Comparison of ENCODE assay signal across 1 cellular context in the genomic region with DNA sequence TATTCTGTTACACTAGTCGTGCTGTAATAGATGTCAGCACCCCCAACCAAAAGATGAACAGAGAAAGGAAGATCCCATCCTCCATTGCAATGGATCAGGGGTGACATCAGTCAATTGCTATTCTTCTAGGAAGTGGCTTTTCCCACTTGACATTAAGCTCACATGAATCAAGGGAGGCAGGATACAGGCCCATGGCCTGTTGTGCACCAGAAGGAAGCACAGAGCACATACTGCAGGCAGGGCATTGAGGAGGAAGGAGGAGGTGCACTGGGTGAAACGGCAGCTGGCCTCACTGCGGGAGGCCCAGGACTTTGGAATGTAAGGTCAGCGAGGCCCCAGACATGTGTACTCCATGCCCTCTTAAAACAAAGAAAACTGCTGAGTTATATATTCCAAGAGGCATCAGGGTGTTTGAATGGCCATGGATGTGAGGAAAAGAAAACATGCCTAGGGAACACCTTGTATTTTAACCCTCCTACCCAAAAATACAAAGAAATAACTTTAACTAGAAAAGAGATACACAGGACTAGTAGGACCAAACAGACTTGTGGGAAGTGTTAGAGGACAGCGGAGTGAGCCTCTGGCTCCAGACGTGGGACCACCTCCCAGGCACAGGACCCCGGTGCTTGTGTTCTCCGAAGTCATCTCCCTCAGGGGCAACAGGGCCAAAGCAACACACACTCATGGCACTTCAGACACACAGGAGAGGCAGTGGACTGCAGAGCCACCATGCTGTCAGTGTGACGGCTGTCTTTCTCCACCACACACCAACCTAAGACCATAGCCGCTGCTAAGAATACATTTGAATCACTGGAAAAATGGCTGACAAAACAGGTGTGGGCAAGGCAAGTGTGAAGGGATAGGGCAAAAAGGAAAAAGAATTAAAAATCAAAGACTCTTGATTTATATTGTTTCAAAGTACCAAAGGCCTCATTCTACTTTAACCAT.
A peak's percentile ranks its signal among the peaks of the same experiment; 100 is the strongest.
TF ChIP-seq lines count a peak whose summit lies in the region.

No MANE protein-coding gene starts in this region.

TF ChIP-seq in HepG2, 621 proteins besides CTCF, POLR2A, EP300 and RAD21 (continued from another document and continues in another):
- TF ChIP-seq ZNF883 (CRISPR knock-in tag; IDR thresholded peaks at IDR 0.05; ENCODE audit: not compliant biosample characterization): no peak
- TF ChIP-seq, protein P1, sequence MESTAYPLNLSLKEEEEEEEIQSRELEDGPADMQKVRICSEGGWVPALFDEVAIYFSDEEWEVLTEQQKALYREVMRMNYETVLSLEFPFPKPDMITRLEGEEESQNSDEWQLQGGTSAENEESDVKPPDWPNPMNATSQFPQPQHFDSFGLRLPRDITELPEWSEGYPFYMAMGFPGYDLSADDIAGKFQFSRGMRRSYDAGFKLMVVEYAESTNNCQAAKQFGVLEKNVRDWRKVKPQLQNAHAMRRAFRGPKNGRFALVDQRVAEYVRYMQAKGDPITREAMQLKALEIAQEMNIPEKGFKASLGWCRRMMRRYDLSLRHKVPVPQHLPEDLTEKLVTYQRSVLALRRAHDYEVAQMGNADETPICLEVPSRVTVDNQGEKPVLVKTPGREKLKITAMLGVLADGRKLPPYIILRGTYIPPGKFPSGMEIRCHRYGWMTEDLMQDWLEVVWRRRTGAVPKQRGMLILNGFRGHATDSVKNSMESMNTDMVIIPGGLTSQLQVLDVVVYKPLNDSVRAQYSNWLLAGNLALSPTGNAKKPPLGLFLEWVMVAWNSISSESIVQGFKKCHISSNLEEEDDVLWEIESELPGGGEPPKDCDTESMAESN (CRISPR knock-in tag; conservative IDR thresholded peaks at IDR 0.05): 0 out of 2 replicates have a peak, but pooled peaks have one; percentile 52
- TF ChIP-seq, protein P2, sequence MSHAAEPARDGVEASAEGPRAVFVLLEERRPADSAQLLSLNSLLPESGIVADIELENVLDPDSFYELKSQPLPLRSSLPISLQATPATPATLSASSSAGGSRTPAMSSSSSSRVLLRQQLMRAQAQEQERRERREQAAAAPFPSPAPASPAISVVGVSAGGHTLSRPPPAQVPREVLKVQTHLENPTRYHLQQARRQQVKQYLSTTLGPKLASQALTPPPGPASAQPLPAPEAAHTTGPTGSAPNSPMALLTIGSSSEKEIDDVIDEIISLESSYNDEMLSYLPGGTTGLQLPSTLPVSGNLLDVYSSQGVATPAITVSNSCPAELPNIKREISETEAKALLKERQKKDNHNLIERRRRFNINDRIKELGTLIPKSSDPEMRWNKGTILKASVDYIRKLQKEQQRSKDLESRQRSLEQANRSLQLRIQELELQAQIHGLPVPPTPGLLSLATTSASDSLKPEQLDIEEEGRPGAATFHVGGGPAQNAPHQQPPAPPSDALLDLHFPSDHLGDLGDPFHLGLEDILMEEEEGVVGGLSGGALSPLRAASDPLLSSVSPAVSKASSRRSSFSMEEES (CRISPR knock-in tag; IDR thresholded peaks at IDR 0.05): 0 out of 2 replicates have a peak, but pooled peaks have one; percentile 37
- TF ChIP-seq ZBTB42 (CRISPR knock-in tag; IDR thresholded peaks at IDR 0.05): no peak
- no peak for TF ChIP-seq SCMH1 (CRISPR knock-in tag; IDR thresholded peaks at IDR 0.05; ENCODE audit: borderline replicate concordance)
- TF ChIP-seq FOXM1 (CRISPR knock-in tag; IDR thresholded peaks at IDR 0.05): no peak
- no peak for TF ChIP-seq ATAD3A (CRISPR knock-in tag; IDR thresholded peaks at IDR 0.05)
- TF ChIP-seq, protein P3, sequence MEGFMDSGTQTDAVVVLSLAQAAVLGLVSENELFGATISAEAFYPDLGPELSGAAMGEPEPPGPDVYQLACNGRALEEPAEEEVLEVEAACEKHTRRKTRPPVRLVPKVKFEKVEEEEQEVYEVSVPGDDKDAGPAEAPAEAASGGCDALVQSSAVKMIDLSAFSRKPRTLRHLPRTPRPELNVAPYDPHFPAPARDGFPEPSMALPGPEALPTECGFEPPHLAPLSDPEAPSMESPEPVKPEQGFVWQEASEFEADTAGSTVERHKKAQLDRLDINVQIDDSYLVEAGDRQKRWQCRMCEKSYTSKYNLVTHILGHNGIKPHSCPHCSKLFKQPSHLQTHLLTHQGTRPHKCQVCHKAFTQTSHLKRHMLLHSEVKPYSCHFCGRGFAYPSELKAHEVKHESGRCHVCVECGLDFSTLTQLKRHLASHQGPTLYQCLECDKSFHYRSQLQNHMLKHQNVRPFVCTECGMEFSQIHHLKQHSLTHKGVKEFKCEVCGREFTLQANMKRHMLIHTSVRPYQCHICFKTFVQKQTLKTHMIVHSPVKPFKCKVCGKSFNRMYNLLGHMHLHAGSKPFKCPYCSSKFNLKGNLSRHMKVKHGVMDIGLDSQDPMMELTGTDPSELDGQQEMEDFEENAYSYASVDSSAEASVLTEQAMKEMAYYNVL (CRISPR knock-in tag; IDR thresholded peaks at IDR 0.05; ENCODE audit: borderline replicate concordance): no peak
- no peak for TF ChIP-seq NFYB (CRISPR knock-in tag; IDR thresholded peaks at IDR 0.05)
- peak; percentile 70 for TF ChIP-seq ARNTL (CRISPR knock-in tag; IDR thresholded peaks at IDR 0.05)
- no peak for TF ChIP-seq SMAD3 (CRISPR knock-in tag; IDR thresholded peaks at IDR 0.05)
- peak; percentile 97 for TF ChIP-seq PPARG (CRISPR knock-in tag; conservative IDR thresholded peaks at IDR 0.05)
- peak; percentile 80; the same call in 1 of the 2 replicates for TF ChIP-seq ZNF670 (CRISPR knock-in tag; IDR thresholded peaks at IDR 0.05; ENCODE audit: borderline replicate concordance)
- peak; percentile 67; the same call in 1 of the 2 replicates for TF ChIP-seq ZNF605 (CRISPR knock-in tag; IDR thresholded peaks at IDR 0.05)
- TF ChIP-seq ZNF441 (CRISPR knock-in tag; IDR thresholded peaks at IDR 0.05; ENCODE audit: borderline replicate concordance): no peak
- TF ChIP-seq SOX5 (CRISPR knock-in tag; IDR thresholded peaks at IDR 0.05; ENCODE audit: borderline replicate concordance): peak; percentile 88
- TF ChIP-seq, protein P4, sequence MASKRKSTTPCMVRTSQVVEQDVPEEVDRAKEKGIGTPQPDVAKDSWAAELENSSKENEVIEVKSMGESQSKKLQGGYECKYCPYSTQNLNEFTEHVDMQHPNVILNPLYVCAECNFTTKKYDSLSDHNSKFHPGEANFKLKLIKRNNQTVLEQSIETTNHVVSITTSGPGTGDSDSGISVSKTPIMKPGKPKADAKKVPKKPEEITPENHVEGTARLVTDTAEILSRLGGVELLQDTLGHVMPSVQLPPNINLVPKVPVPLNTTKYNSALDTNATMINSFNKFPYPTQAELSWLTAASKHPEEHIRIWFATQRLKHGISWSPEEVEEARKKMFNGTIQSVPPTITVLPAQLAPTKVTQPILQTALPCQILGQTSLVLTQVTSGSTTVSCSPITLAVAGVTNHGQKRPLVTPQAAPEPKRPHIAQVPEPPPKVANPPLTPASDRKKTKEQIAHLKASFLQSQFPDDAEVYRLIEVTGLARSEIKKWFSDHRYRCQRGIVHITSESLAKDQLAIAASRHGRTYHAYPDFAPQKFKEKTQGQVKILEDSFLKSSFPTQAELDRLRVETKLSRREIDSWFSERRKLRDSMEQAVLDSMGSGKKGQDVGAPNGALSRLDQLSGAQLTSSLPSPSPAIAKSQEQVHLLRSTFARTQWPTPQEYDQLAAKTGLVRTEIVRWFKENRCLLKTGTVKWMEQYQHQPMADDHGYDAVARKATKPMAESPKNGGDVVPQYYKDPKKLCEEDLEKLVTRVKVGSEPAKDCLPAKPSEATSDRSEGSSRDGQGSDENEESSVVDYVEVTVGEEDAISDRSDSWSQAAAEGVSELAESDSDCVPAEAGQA (IDR thresholded peaks at IDR 0.05; ENCODE audit: low read depth): no peak
- TF ChIP-seq, protein P4 (CRISPR knock-in tag; IDR thresholded peaks at IDR 0.05; ENCODE audit: borderline replicate concordance): no peak
- TF ChIP-seq, protein P5, sequence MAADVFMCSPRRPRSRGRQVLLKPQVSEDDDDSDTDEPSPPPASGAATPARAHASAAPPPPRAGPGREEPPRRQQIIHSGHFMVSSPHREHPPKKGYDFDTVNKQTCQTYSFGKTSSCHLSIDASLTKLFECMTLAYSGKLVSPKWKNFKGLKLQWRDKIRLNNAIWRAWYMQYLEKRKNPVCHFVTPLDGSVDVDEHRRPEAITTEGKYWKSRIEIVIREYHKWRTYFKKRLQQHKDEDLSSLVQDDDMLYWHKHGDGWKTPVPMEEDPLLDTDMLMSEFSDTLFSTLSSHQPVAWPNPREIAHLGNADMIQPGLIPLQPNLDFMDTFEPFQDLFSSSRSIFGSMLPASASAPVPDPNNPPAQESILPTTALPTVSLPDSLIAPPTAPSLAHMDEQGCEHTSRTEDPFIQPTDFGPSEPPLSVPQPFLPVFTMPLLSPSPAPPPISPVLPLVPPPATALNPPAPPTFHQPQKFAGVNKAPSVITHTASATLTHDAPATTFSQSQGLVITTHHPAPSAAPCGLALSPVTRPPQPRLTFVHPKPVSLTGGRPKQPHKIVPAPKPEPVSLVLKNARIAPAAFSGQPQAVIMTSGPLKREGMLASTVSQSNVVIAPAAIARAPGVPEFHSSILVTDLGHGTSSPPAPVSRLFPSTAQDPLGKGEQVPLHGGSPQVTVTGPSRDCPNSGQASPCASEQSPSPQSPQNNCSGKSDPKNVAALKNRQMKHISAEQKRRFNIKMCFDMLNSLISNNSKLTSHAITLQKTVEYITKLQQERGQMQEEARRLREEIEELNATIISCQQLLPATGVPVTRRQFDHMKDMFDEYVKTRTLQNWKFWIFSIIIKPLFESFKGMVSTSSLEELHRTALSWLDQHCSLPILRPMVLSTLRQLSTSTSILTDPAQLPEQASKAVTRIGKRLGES (CRISPR knock-in tag; IDR thresholded peaks at IDR 0.05; ENCODE audit: borderline replicate concordance): no peak
- no peak for TF ChIP-seq CBFB (CRISPR knock-in tag; IDR thresholded peaks at IDR 0.05)
- TF ChIP-seq ZNF101 (CRISPR knock-in tag; IDR thresholded peaks at IDR 0.05; ENCODE audit: borderline replicate concordance, low read depth): no peak
- TF ChIP-seq CREB1 (IDR thresholded peaks at IDR 0.05): no peak
- TF ChIP-seq CREB1 (CRISPR knock-in tag; IDR thresholded peaks at IDR 0.05): 0 out of 2 replicates have a peak, but pooled peaks have one; percentile 48
- TF ChIP-seq TCF7L2 (IDR thresholded peaks at IDR 0.05; ENCODE audit: low read depth, low read length): no peak
- TF ChIP-seq RORA (CRISPR knock-in tag; IDR thresholded peaks at IDR 0.05): no peak
- TF ChIP-seq ZNF343 (CRISPR knock-in tag; IDR thresholded peaks at IDR 0.05): no peak
- TF ChIP-seq ZFY (CRISPR knock-in tag; IDR thresholded peaks at IDR 0.05): peak; percentile 61; the same call in 1 of the 2 replicates
- TF ChIP-seq FOXJ3 (CRISPR knock-in tag; IDR thresholded peaks at IDR 0.05; ENCODE audit: borderline replicate concordance): peak; percentile 69; the same call in 1 of the 2 replicates
- no peak for TF ChIP-seq ZNF367 (CRISPR knock-in tag; IDR thresholded peaks at IDR 0.05; ENCODE audit: borderline replicate concordance)
- peak; percentile 94 for TF ChIP-seq HDAC2 (CRISPR knock-in tag; IDR thresholded peaks at IDR 0.05)
- TF ChIP-seq GTF3A (CRISPR knock-in tag; conservative IDR thresholded peaks at IDR 0.05): no peak
- TF ChIP-seq, protein P6, sequence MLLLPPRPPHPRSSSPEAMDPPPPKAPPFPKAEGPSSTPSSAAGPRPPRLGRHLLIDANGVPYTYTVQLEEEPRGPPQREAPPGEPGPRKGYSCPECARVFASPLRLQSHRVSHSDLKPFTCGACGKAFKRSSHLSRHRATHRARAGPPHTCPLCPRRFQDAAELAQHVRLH (CRISPR knock-in tag; IDR thresholded peaks at IDR 0.05; ENCODE audit: borderline replicate concordance, low read depth): no peak
- no peak for TF ChIP-seq ZFP36L2 (CRISPR knock-in tag; IDR thresholded peaks at IDR 0.05)
- no peak for TF ChIP-seq SIX4 (CRISPR knock-in tag; IDR thresholded peaks at IDR 0.05)
- TF ChIP-seq KAT8 (CRISPR knock-in tag; IDR thresholded peaks at IDR 0.05): 0 out of 2 replicates have a peak, but pooled peaks have one; percentile 50
- no peak for TF ChIP-seq EEA1 (CRISPR knock-in tag; IDR thresholded peaks at IDR 0.05; ENCODE audit: borderline replicate concordance)
- no peak for TF ChIP-seq SIX1 (CRISPR knock-in tag; IDR thresholded peaks at IDR 0.05; ENCODE audit: borderline replicate concordance)
- no peak for TF ChIP-seq KLF15 (CRISPR knock-in tag; IDR thresholded peaks at IDR 0.05; ENCODE audit: borderline replicate concordance)
- TF ChIP-seq ZSCAN22 (CRISPR knock-in tag; IDR thresholded peaks at IDR 0.05): no peak
- TF ChIP-seq NONO (IDR thresholded peaks at IDR 0.05): no peak
- TF ChIP-seq NONO (CRISPR knock-in tag; conservative IDR thresholded peaks at IDR 0.05): no peak
- TF ChIP-seq ZNF12 (CRISPR knock-in tag; IDR thresholded peaks at IDR 0.05): no peak
- TF ChIP-seq DNMT1 (CRISPR knock-in tag; IDR thresholded peaks at IDR 0.05): no peak
